In the genomic region with DNA sequence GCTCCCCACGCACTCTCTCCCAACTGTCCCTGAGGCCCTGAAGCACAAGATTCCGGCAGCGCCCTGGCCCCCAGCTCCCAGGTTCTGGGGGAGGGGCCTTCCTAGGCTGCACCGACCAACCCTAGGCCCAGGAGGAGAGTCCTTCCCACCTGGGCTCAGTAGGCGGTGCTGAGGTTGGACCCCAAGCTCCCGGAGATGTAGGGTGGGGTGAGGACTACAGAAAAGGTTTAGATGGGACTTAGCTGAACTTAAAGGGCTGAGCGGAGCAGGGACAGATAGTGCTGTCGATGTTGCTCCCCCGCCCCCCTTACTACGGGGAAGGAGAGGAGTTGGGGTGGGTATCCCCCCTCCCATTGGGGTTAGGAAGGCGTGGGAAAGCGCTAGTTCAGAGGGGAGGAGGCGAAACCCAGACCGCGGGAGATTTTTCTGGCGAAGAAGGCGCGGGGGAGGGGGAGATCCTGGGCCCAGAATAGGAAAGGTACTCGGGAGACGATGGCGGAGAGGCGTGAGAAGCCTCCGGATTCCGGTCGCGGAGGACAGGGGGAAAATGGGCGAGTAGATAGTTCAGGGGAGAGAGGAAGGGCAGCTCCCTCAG, we compare ENCODE assay signal across 7 cellular contexts. TPM values are rescaled to one million over a fixed set of nuclear protein-coding genes. Genes with fewer than 3 reads are reported as not detected.
DNase-seq lines count a peak whose midpoint lies in the region; ATAC-seq and TF ChIP-seq lines count a peak whose summit lies in the region.

No MANE protein-coding gene starts in this region.

- no peaks in the 10 kb centered on the region for H3K27me3 ChIP-seq in esophagus muscularis mucosa

- CTCF ChIA-PET in activated CD8-positive, alpha-beta T cell treated with anti-CD3 and anti-CD28 coated beads, Interleukin-2, amount 10 ng/mL, durations not matched to agents 7 days and 5 days (lab: Charles Lee), result interaction anchor here (1.0 to 4.0 kb wide), 7 partner anchors 9 to 608 kb away, joined by 3 to 50 read pairs (median 5); a partner anchor contains a TSS

- H3K9me3 ChIP-seq in esophagus muscularis mucosa, result no peaks in the 10 kb centered on the region

- H3K36me3 ChIP-seq in esophagus muscularis mucosa, result peaks cover 16 to 22% (median 19%) of the 10 kb centered on the region in 4 donors

- peak; percentile 59 for DNase-seq in NCI-H128 (lab: John Stamatoyannopoulos, UW; ENCODE audit: unreplicated experiment)
- DNase-seq in activated CD8-positive, alpha-beta T cell treated with anti-CD3 and anti-CD28 coated beads, Interleukin-2, amount 10 ng/mL, durations not matched to agents 7 days and 5 days, result peak; percentile 43
- no peak for DNase-seq in esophagus muscularis mucosa (ENCODE audit: extremely low spot score)
- peak; percentile 61 for DNase-seq in nephron progenitor cell
- no peak for DNase-seq in COLO829 (ENCODE audit: low spot score)

- H3K9me3 Mint-ChIP-seq in activated CD8-positive, alpha-beta T cell treated with anti-CD3 and anti-CD28 coated beads, Interleukin-2, amount 10 ng/mL, durations not matched to agents 7 days and 5 days (ENCODE audit: insufficient read depth), result no peaks in the 10 kb centered on the region
- no peaks in the 10 kb centered on the region for H3K9me3 Mint-ChIP-seq in nephron progenitor cell

- WGBS in esophagus muscularis mucosa, result under 1% methylated on average over 21 of the region's 27 CpGs

- peak overlapping the region; percentile 88 to 95 (median 94) for H3K27ac ChIP-seq in esophagus muscularis mucosa (replicated peaks in 1 of 4)

- H3K27me3 Mint-ChIP-seq in activated CD8-positive, alpha-beta T cell treated with anti-CD3 and anti-CD28 coated beads, Interleukin-2, amount 10 ng/mL, durations not matched to agents 7 days and 5 days (ENCODE audit: low read depth), result no peaks in the 10 kb centered on the region
- peaks cover 4% of the 10 kb centered on the region for H3K27me3 Mint-ChIP-seq in nephron progenitor cell (ENCODE audit: low read depth, poor library complexity)

- peaks cover 51 to 75% (median 66%) of the 10 kb centered on the region in 4 donors for H3K4me1 ChIP-seq in esophagus muscularis mucosa

- POLR2A ChIA-PET in activated CD8-positive, alpha-beta T cell treated with anti-CD3 and anti-CD28 coated beads, Interleukin-2, amount 10 ng/mL, durations not matched to agents 7 days and 5 days (lab: Charles Lee), result interaction anchor here (0.5 to 3.7 kb wide), 7 partner anchors 10 to 274 kb away, joined by 3 to 49 read pairs (median 4); a partner anchor contains a TSS

- no peak for TF ChIP-seq POLR2A in esophagus muscularis mucosa (IDR thresholded peaks at IDR 0.05; ENCODE audit: low read depth)

- TF ChIP-seq CTCF in esophagus muscularis mucosa (IDR thresholded peaks at IDR 0.05) (no peak), nephron progenitor cell (IDR thresholded peaks at IDR 0.05) (no peak)

- H3K4me3 ChIP-seq in GM08714 (ENCODE audit: low read length), result peak overlapping the region; percentile 78
- peak overlapping the region; percentile 78 to 89 (median 83) for H3K4me3 ChIP-seq in esophagus muscularis mucosa

- no peak for ATAC-seq in activated CD8-positive, alpha-beta T cell treated with anti-CD3 and anti-CD28 coated beads, Interleukin-2, amount 10 ng/mL, durations not matched to agents 7 days and 5 days
- no peak for ATAC-seq in HG03095 (IDR thresholded peaks at IDR 0.05; ENCODE audit: unreplicated experiment)

- intact Hi-C loops in esophagus muscularis mucosa (cut with DNase I), result loop anchor here (10.0 kb wide), 2 partner anchors 460 to 510 kb away; a partner anchor contains a TSS

- peak overlapping the region; percentile 82 for H3K27ac Mint-ChIP-seq in activated CD8-positive, alpha-beta T cell treated with anti-CD3 and anti-CD28 coated beads, Interleukin-2, amount 10 ng/mL, durations not matched to agents 7 days and 5 days
- peak overlapping the region; percentile 95 for H3K27ac Mint-ChIP-seq in nephron progenitor cell

- peaks cover 72% of the 10 kb centered on the region for H3K4me1 Mint-ChIP-seq in activated CD8-positive, alpha-beta T cell treated with anti-CD3 and anti-CD28 coated beads, Interleukin-2, amount 10 ng/mL, durations not matched to agents 7 days and 5 days (ENCODE audit: low read depth)
- peaks cover 82% of the 10 kb centered on the region for H3K4me1 Mint-ChIP-seq in nephron progenitor cell

- peaks cover 30% of the 10 kb centered on the region for H3K36me3 Mint-ChIP-seq in activated CD8-positive, alpha-beta T cell treated with anti-CD3 and anti-CD28 coated beads, Interleukin-2, amount 10 ng/mL, durations not matched to agents 7 days and 5 days (ENCODE audit: low read depth)
- H3K36me3 Mint-ChIP-seq in nephron progenitor cell (ENCODE audit: low read depth), result peaks cover 18% of the 10 kb centered on the region

- no peak for TF ChIP-seq EP300 in esophagus muscularis mucosa (IDR thresholded peaks at IDR 0.05)

- H3K4me3 Mint-ChIP-seq in activated CD8-positive, alpha-beta T cell treated with anti-CD3 and anti-CD28 coated beads, Interleukin-2, amount 10 ng/mL, durations not matched to agents 7 days and 5 days, result peak overlapping the region; percentile 88
- H3K4me3 Mint-ChIP-seq in nephron progenitor cell, result peak overlapping the region; percentile 96

RNA-seq across cellular contexts. Expression of a gene that starts 4.2 kb away (rescaled TPM):
- 10 to 100 TPM; 92.2 to 96.0 TPM for total RNA-seq in activated CD8-positive, alpha-beta T cell treated with anti-CD3 and anti-CD28 coated beads, Interleukin-2, amount 10 ng/mL, durations not matched to agents 7 days and 5 days
- 10 to 100 TPM; 45.4 to 65.6 (median 61.5) TPM for total RNA-seq in esophagus muscularis mucosa

RNA-seq across cellular contexts. Expression of a gene that starts 11.4 kb away (rescaled TPM):
- 100 to 1,000 TPM; 669 to 680 TPM for total RNA-seq in activated CD8-positive, alpha-beta T cell treated with anti-CD3 and anti-CD28 coated beads, Interleukin-2, amount 10 ng/mL, durations not matched to agents 7 days and 5 days
- 100 to 1,000 TPM; 383 to 465 (median 424) TPM for total RNA-seq in esophagus muscularis mucosa

RNA-seq across cellular contexts. Expression of a gene that starts 53.7 kb away (rescaled TPM):
- total RNA-seq in activated CD8-positive, alpha-beta T cell treated with anti-CD3 and anti-CD28 coated beads, Interleukin-2, amount 10 ng/mL, durations not matched to agents 7 days and 5 days, result 100 to 1,000 TPM; 273 to 290 TPM
- 100 to 1,000 TPM in 1 of 4 donors, 10 to 100 TPM in 3; 86.8 to 118 (median 92.0) TPM for total RNA-seq in esophagus muscularis mucosa

Comparison
In these comparisons a context has a peak if more than half of its experiments do, and no peak if none do; other contexts are left out.
1. DNase-seq: peak in NCI-H128 (single experiment), activated CD8-positive, alpha-beta T cell treated with anti-CD3 and anti-CD28 coated beads, Interleukin-2, amount 10 ng/mL, durations not matched to agents 7 days and 5 days (single experiment) and nephron progenitor cell (single experiment); none in esophagus muscularis mucosa (single experiment) and COLO829 (single experiment).